Comparison of ENCODE assay signal across 23 cellular contexts in genomic region chr4:174403177-174403543, GRCh38.
DNase-seq lines count a peak whose midpoint lies in the region; ATAC-seq and TF ChIP-seq lines count a peak whose summit lies in the region.
"Had no signal": no experiment of that assay in that cellular context is flagged by ENCODE, and none has a peak within 500 bp of the region (broad histone marks: within the 10 kb centered on the region; RNA-seq: fewer than 3 reads in every experiment).

No MANE protein-coding gene starts in this region.

- no peak overlapping the region for H3K27ac ChIP-seq in H9 (ENCODE audit: insufficient read length, low read depth, low read length)
- peak overlapping the region; percentile 8 for H3K27ac ChIP-seq in mesendoderm (ENCODE audit: low read depth, low read length)
- H3K27ac ChIP-seq: PC-9 had no signal

- no peak overlapping the region for H2BK15ac ChIP-seq in H9 (ENCODE audit: low read depth, low read length)
- H2BK15ac ChIP-seq in mesendoderm (replicated peaks; ENCODE audit: low read depth): no peak overlapping the region

- no peak overlapping the region for H2BK120ac ChIP-seq in H9 (ENCODE audit: low read depth, low read length, poor library complexity, severe bottlenecking)
- no peak overlapping the region for H2BK120ac ChIP-seq in mesendoderm (ENCODE audit: low read depth, low read length)

- CTCF ChIA-PET in WTC11 (lab: Charles Lee): no interaction called here

- H3K27ac Mint-ChIP-seq in H9 (peak overlapping the region in 1 of 3 experiments; percentile 82; a peak in 3 of 7 replicates), WTC11 (no peak overlapping the region), type B pancreatic cell (peak overlapping the region; percentile 44)
- H3K27ac Mint-ChIP-seq: CD8-positive, alpha-beta memory T cell had no signal

- TF ChIP-seq CTCF in H9 (conservative IDR thresholded peaks at IDR 0.05): no peak
- TF ChIP-seq CTCF in WTC11 (IDR thresholded peaks at IDR 0.05): no peak
- no peak for TF ChIP-seq CTCF in type B pancreatic cell (conservative IDR thresholded peaks at IDR 0.05)

- H2AFZ ChIP-seq in H9 (ENCODE audit: low read length): no peak overlapping the region
- H2AFZ ChIP-seq: PC-9 had no signal

- H2AK5ac ChIP-seq in H9 (ENCODE audit: insufficient read length, low read length) (no peak overlapping the region), mesendoderm (ENCODE audit: low read length) (no peak overlapping the region)

- H4K91ac ChIP-seq in H9 (ENCODE audit: insufficient read length, low read depth, low read length): no peak overlapping the region

- H3T11ph ChIP-seq in H9 (ENCODE audit: low read length): no peak overlapping the region

- ATAC-seq in WTC11: peak; percentile 58
- ATAC-seq in HG03196 (IDR thresholded peaks at IDR 0.05; ENCODE audit: unreplicated experiment): no peak
- ATAC-seq in HG03439 (IDR thresholded peaks at IDR 0.05; ENCODE audit: unreplicated experiment): no peak

- no peaks in the 10 kb centered on the region for H3K9me3 Mint-ChIP-seq in H9
- H3K9me3 Mint-ChIP-seq in WTC11: no peaks in the 10 kb centered on the region
- H3K9me3 Mint-ChIP-seq in type B pancreatic cell: no peaks in the 10 kb centered on the region
- H3K9me3 Mint-ChIP-seq: CD8-positive, alpha-beta memory T cell had no signal

- H3K36me3 ChIP-seq in mesendoderm (ENCODE audit: control insufficient read depth, insufficient read depth, low read length): no peaks in the 10 kb centered on the region

- H3K27me3 ChIP-seq in H9 (ENCODE audit: insufficient read depth, low read length) (no peaks in the 10 kb centered on the region), mesendoderm (ENCODE audit: insufficient read depth, low read length, poor library complexity) (no peaks in the 10 kb centered on the region)

- H2BK20ac ChIP-seq in H9 (ENCODE audit: low read depth, low read length, poor library complexity, severe bottlenecking): no peak overlapping the region

- H3K56ac ChIP-seq in H9 (ENCODE audit: insufficient read length, low read depth, low read length) (no peak overlapping the region), mesendoderm (ENCODE audit: low read length) (peak overlapping the region; percentile 29)

- H3K4me2 ChIP-seq in H9 (ENCODE audit: insufficient read depth, insufficient read length, low read length): no peak overlapping the region
- H3K4me2 ChIP-seq in mesendoderm (ENCODE audit: low read length): no peak overlapping the region
- H3K4me2 ChIP-seq: PC-9, SK-N-SH had no signal

- H3K79me1 ChIP-seq in H9 (ENCODE audit: insufficient read depth, low read depth, low read length, poor library complexity, severe bottlenecking): no peaks in the 10 kb centered on the region
- H3K79me1 ChIP-seq in mesendoderm (ENCODE audit: low read length): no peaks in the 10 kb centered on the region

- no CpG with 5 or more reads among the region's 6 CpGs for WGBS in H9 (ENCODE audit: extremely low coverage, insufficient read length, low lambda C conversion rate)
- WGBS in mesendoderm (ENCODE audit: extremely low coverage, insufficient coverage, low lambda C conversion rate): no CpG with 5 or more reads among the region's 6 CpGs

- H4K5ac ChIP-seq in H9 (ENCODE audit: insufficient read length, low read depth, low read length): no peak overlapping the region
- no peak overlapping the region for H4K5ac ChIP-seq in mesendoderm (ENCODE audit: low read length)

- H3K4ac ChIP-seq in H9 (ENCODE audit: low read depth, low read length) (no peak overlapping the region), mesendoderm (ENCODE audit: low read depth, low read length) (no peak overlapping the region)

- H3K23me2 ChIP-seq in H9 (ENCODE audit: insufficient read length, low read depth, low read length, poor library complexity, severe bottlenecking): no peaks in the 10 kb centered on the region

- no peak overlapping the region for H2BK12ac ChIP-seq in H9 (ENCODE audit: insufficient read length, low read depth, low read length)

- no peak for DNase-seq in H9
- DNase-seq in WTC11 (ENCODE audit: low spot score): no peak
- no peak for DNase-seq in mesendoderm
- no peak for DNase-seq in type B pancreatic cell (ENCODE audit: extremely low spot score, unreplicated experiment)
- no peak for DNase-seq in T-helper 2 cell
- DNase-seq: AML-193; C1 segment of cervical spinal cord; CD8-positive, alpha-beta memory T cell; EL; H7; IMR-90; MV-4-11; NCI-H1105 treated with DMSO at 0.1 percent for 48 hours; NCI-H1694 treated with DMSO at 0.1 percent for 48 hours; NCI-H2107; NCI-H446 treated with DMSO at 0.1 percent for 48 hours; NCI-H526 treated with DMSO at 0.1 percent for 48 hours; RPMI8226; SHP77 treated with DMSO at 0.1 percent for 48 hours; SK-N-SH had no signal

- no peaks in the 10 kb centered on the region for H3K9me3 ChIP-seq in H9 (ENCODE audit: control insufficient read depth, low read depth, low read length)
- H3K9me3 ChIP-seq: SK-N-SH had no signal

- H3K18ac ChIP-seq in H9 (ENCODE audit: insufficient read length, low read depth, low read length) (no peak overlapping the region), mesendoderm (ENCODE audit: low read length) (peak overlapping the region; percentile 68)

- no peak overlapping the region for H3K4me3 ChIP-seq in mesendoderm (ENCODE audit: low read length)
- H3K4me3 ChIP-seq: PC-9 had no signal

- H3K23ac ChIP-seq in H9 (ENCODE audit: insufficient read length, low read depth, low read length): no peak overlapping the region
- H3K23ac ChIP-seq in mesendoderm (ENCODE audit: low read length): no peak overlapping the region

- peaks cover 3% of the 10 kb centered on the region; the same call in 1 of the 2 replicates for H3K4me1 ChIP-seq in H9 (ENCODE audit: insufficient read depth, low read length)
- H3K4me1 ChIP-seq in mesendoderm (ENCODE audit: control insufficient read depth, low read depth, low read length): peaks cover 13% of the 10 kb centered on the region

- H3K27me3 Mint-ChIP-seq in H9 (ENCODE audit: low read depth) (no peaks in the 10 kb centered on the region), WTC11 (ENCODE audit: low read depth) (peaks cover 5% of the 10 kb centered on the region; the same call in 1 of the 2 replicates), type B pancreatic cell (no peaks in the 10 kb centered on the region)

- peaks cover 44 to 53% of the 10 kb centered on the region in 2 experiments for H3K4me1 Mint-ChIP-seq in H9
- H3K4me1 Mint-ChIP-seq in WTC11: peaks cover 48% of the 10 kb centered on the region
- peaks cover 20% of the 10 kb centered on the region for H3K4me1 Mint-ChIP-seq in type B pancreatic cell (ENCODE audit: unreplicated experiment)
- H3K4me1 Mint-ChIP-seq: CD8-positive, alpha-beta memory T cell had no signal

- no peak overlapping the region for H3K9ac ChIP-seq in H9 (ENCODE audit: extremely low read depth, insufficient read length, low read length)
- H3K9ac ChIP-seq in mesendoderm (ENCODE audit: low read length): no peak overlapping the region
- H3K9ac ChIP-seq: SK-N-SH had no signal

- H4K8ac ChIP-seq in H9 (replicated peaks; ENCODE audit: insufficient read length, low read depth, low read length): no peak overlapping the region
- H4K8ac ChIP-seq in mesendoderm (ENCODE audit: low read depth, low read length): no peak overlapping the region

- H3K4me3 Mint-ChIP-seq in H9: no peak overlapping the region
- H3K4me3 Mint-ChIP-seq in WTC11: no peak overlapping the region
- H3K4me3 Mint-ChIP-seq in type B pancreatic cell: peak overlapping the region; percentile 0
- H3K4me3 Mint-ChIP-seq: CD8-positive, alpha-beta memory T cell had no signal

- no peaks in the 10 kb centered on the region for H4K20me1 ChIP-seq in H9 (ENCODE audit: control insufficient read depth, insufficient read depth, insufficient read length)

- 0 out of 2 replicates have a peak overlapping the region, but pooled peaks have one; percentile 4 for H3K14ac ChIP-seq in H9 (ENCODE audit: insufficient read depth, low read length)

- no peaks in the 10 kb centered on the region for H3K79me2 ChIP-seq in H9 (ENCODE audit: insufficient read depth, low read length)
- H3K79me2 ChIP-seq in mesendoderm (ENCODE audit: control insufficient read depth, insufficient read depth, low read length): no peaks in the 10 kb centered on the region

- H3K36me3 Mint-ChIP-seq in H9 (ENCODE audit: insufficient read depth in 1 of 3, low read depth in 3 of 3): no peaks in the 10 kb centered on the region
- H3K36me3 Mint-ChIP-seq in WTC11: no peaks in the 10 kb centered on the region
- no peaks in the 10 kb centered on the region for H3K36me3 Mint-ChIP-seq in type B pancreatic cell
- H3K36me3 Mint-ChIP-seq: CD8-positive, alpha-beta memory T cell had no signal

- no peak overlapping the region for H2BK5ac ChIP-seq in H9 (ENCODE audit: insufficient read length, low read length)
- H2BK5ac ChIP-seq in mesendoderm (ENCODE audit: low read length): peak overlapping the region; percentile 66

- POLR2A ChIA-PET in WTC11 (lab: Charles Lee): no interaction called here

TF ChIP-seq in WTC11, 78 proteins besides CTCF, POLR2A, EP300 and RAD21:
- TF ChIP-seq PREB (CRISPR knock-in tag; IDR thresholded peaks at IDR 0.05; ENCODE audit: borderline replicate concordance) (no peak), GTF2I (CRISPR knock-in tag; conservative IDR thresholded peaks at IDR 0.05) (no peak), E2F1 (CRISPR knock-in tag; IDR thresholded peaks at IDR 0.05) (no peak)
